Comparison of ENCODE assay signal across 2 cellular contexts in the genomic region with DNA sequence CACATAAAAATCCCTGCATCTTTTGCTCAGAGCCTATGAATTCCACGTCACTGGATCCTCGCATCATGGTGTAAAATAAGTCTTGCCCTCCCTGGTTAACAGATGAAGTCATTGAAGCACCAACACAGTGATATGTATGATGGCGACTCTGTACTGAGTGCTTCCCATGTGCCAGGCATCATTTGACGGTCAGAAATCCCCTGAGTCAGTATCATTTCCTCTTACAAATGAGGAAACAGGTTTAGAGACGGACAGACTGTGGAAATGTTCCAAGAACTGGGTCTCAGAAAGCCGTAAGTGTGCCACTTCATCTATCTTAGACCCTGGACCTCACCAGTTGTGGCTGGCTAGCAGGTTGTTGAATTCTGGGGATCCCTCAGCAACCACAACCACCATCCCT.
TF ChIP-seq lines count a peak whose summit lies in the region.

No MANE protein-coding gene starts in this region.

TF ChIP-seq in H1, 55 proteins besides CTCF, POLR2A, EP300 and RAD21:
- TF ChIP-seq JUN (IDR thresholded peaks at IDR 0.05; ENCODE audit: low read depth, low read length) (no peak), YY1 (IDR thresholded peaks at IDR 0.05; ENCODE audit: low read depth, low read length) (no peak), EZH2 (IDR thresholded peaks at IDR 0.05; ENCODE audit: low read depth, low read length, severe bottlenecking) (no peak), SIX5 (IDR thresholded peaks at IDR 0.05; ENCODE audit: low read depth, low read length) (no peak), TBP (IDR thresholded peaks at IDR 0.05; ENCODE audit: low read depth, low read length) (no peak), SUZ12 (IDR thresholded peaks at IDR 0.05; ENCODE audit: low read length) (no peak), ASH2L (IDR thresholded peaks at IDR 0.05; ENCODE audit: low read length) (no peak), SP4 (IDR thresholded peaks at IDR 0.05; ENCODE audit: low read length) (no peak)

TF ChIP-seq in SK-N-SH, 30 proteins besides CTCF, POLR2A, EP300 and RAD21:
- TF ChIP-seq TEAD4 (IDR thresholded peaks at IDR 0.05; ENCODE audit: borderline replicate concordance, insufficient read depth) (no peak), SMC3 (IDR thresholded peaks at IDR 0.05; ENCODE audit: low read depth, low read length) (no peak), MEF2A (IDR thresholded peaks at IDR 0.05; ENCODE audit: borderline replicate concordance, low read depth) (no peak), FOXJ3 (CRISPR knock-in tag; IDR thresholded peaks at IDR 0.05) (no peak), MXI1 (IDR thresholded peaks at IDR 0.05; ENCODE audit: low read depth, low read length) (no peak), ELF1 (IDR thresholded peaks at IDR 0.05) (no peak), FOSL2 (IDR thresholded peaks at IDR 0.05; ENCODE audit: borderline replicate concordance, low read depth) (no peak), RXRA (IDR thresholded peaks at IDR 0.05; ENCODE audit: borderline replicate concordance, low read depth) (no peak), RCOR1 (IDR thresholded peaks at IDR 0.05; ENCODE audit: low read length) (no peak), NFIC (IDR thresholded peaks at IDR 0.05; ENCODE audit: borderline replicate concordance) (no peak), JUND (IDR thresholded peaks at IDR 0.05) (no peak), GATA2 (CRISPR knock-in tag; IDR thresholded peaks at IDR 0.05) (no peak), CHD2 (IDR thresholded peaks at IDR 0.05; ENCODE audit: low read length, partially characterized antibody) (no peak)
- TF ChIP-seq, protein P1, sequence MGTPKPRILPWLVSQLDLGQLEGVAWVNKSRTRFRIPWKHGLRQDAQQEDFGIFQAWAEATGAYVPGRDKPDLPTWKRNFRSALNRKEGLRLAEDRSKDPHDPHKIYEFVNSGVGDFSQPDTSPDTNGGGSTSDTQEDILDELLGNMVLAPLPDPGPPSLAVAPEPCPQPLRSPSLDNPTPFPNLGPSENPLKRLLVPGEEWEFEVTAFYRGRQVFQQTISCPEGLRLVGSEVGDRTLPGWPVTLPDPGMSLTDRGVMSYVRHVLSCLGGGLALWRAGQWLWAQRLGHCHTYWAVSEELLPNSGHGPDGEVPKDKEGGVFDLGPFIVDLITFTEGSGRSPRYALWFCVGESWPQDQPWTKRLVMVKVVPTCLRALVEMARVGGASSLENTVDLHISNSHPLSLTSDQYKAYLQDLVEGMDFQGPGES (IDR thresholded peaks at IDR 0.05; ENCODE audit: low read depth, low read length) = no peak
- TF ChIP-seq, protein P2, sequence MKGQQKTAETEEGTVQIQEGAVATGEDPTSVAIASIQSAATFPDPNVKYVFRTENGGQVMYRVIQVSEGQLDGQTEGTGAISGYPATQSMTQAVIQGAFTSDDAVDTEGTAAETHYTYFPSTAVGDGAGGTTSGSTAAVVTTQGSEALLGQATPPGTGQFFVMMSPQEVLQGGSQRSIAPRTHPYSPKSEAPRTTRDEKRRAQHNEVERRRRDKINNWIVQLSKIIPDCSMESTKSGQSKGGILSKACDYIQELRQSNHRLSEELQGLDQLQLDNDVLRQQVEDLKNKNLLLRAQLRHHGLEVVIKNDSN (IDR thresholded peaks at IDR 0.05; ENCODE audit: borderline replicate concordance, low read depth) = no peak
- TF ChIP-seq, protein P3, sequence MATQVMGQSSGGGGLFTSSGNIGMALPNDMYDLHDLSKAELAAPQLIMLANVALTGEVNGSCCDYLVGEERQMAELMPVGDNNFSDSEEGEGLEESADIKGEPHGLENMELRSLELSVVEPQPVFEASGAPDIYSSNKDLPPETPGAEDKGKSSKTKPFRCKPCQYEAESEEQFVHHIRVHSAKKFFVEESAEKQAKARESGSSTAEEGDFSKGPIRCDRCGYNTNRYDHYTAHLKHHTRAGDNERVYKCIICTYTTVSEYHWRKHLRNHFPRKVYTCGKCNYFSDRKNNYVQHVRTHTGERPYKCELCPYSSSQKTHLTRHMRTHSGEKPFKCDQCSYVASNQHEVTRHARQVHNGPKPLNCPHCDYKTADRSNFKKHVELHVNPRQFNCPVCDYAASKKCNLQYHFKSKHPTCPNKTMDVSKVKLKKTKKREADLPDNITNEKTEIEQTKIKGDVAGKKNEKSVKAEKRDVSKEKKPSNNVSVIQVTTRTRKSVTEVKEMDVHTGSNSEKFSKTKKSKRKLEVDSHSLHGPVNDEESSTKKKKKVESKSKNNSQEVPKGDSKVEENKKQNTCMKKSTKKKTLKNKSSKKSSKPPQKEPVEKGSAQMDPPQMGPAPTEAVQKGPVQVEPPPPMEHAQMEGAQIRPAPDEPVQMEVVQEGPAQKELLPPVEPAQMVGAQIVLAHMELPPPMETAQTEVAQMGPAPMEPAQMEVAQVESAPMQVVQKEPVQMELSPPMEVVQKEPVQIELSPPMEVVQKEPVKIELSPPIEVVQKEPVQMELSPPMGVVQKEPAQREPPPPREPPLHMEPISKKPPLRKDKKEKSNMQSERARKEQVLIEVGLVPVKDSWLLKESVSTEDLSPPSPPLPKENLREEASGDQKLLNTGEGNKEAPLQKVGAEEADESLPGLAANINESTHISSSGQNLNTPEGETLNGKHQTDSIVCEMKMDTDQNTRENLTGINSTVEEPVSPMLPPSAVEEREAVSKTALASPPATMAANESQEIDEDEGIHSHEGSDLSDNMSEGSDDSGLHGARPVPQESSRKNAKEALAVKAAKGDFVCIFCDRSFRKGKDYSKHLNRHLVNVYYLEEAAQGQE (IDR thresholded peaks at IDR 0.05; ENCODE audit: low read depth, low read length) = no peak
- TF ChIP-seq, protein P4, sequence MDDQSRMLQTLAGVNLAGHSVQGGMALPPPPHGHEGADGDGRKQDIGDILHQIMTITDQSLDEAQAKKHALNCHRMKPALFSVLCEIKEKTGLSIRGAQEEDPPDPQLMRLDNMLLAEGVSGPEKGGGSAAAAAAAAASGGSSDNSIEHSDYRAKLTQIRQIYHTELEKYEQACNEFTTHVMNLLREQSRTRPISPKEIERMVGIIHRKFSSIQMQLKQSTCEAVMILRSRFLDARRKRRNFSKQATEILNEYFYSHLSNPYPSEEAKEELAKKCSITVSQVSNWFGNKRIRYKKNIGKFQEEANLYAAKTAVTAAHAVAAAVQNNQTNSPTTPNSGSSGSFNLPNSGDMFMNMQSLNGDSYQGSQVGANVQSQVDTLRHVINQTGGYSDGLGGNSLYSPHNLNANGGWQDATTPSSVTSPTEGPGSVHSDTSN (IDR thresholded peaks at IDR 0.05) = no peak
